ENCODE assay signal across 14 cellular contexts in genomic region chr1:204083491-204083890, GRCh38. TPM values are rescaled to one million over a fixed set of nuclear protein-coding genes. Genes with fewer than 3 reads are reported as not detected.
A peak's percentile ranks its signal among the peaks of the same experiment; 100 is the strongest.
DNase-seq lines count a peak whose midpoint lies in the region; ATAC-seq and TF ChIP-seq lines count a peak whose summit lies in the region.
"Had no signal": no experiment of that assay in that cellular context is flagged by ENCODE, and none has a peak within 500 bp of the region (broad histone marks: within the 10 kb centered on the region; RNA-seq: fewer than 3 reads in every experiment).

No MANE protein-coding gene starts in this region.

- peaks cover 74% of the 10 kb centered on the region for H3K4me1 Mint-ChIP-seq in nephron
- peaks cover 50 to 65% of the 10 kb centered on the region in 2 donors for H3K4me1 Mint-ChIP-seq in natural killer cell

- H3K36me3 Mint-ChIP-seq in nephron (ENCODE audit: low read depth): no peaks in the 10 kb centered on the region
- H3K36me3 Mint-ChIP-seq in natural killer cell: no peaks in the 10 kb centered on the region
- H3K36me3 Mint-ChIP-seq: activated naive CD8-positive, alpha-beta T cell treated with anti-CD3 and anti-CD28 coated beads, Interleukin-2, amount 10 ng/mL, durations not matched to agents 7 days and 5 days had no signal

- no peak for TF ChIP-seq CTCF in coronary artery (IDR thresholded peaks at IDR 0.05)
- no peak for TF ChIP-seq CTCF in nephron (IDR thresholded peaks at IDR 0.05; ENCODE audit: unreplicated experiment in 3 of 3)
- TF ChIP-seq CTCF in tibial artery (IDR thresholded peaks at IDR 0.05): no peak
- no peak for TF ChIP-seq CTCF in natural killer cell (IDR thresholded peaks at IDR 0.05)

- H3K36me3 ChIP-seq in NT2/D1 (ENCODE audit: insufficient read depth, insufficient read length, low read length): peaks cover 4% of the 10 kb centered on the region
- no peaks in the 10 kb centered on the region for H3K36me3 ChIP-seq in tibial artery

- H3K4me3 ChIP-seq in NT2/D1 (ENCODE audit: insufficient read length, low read depth): no peak overlapping the region
- no peak overlapping the region for H3K4me3 ChIP-seq in coronary artery
- H3K4me3 ChIP-seq in tibial artery: no peak overlapping the region
- H3K4me3 ChIP-seq: smooth muscle cell had no signal

- H3K9me3 Mint-ChIP-seq in nephron: no peaks in the 10 kb centered on the region
- H3K9me3 Mint-ChIP-seq in natural killer cell: no peaks in the 10 kb centered on the region
- H3K9me3 Mint-ChIP-seq: activated naive CD8-positive, alpha-beta T cell treated with anti-CD3 and anti-CD28 coated beads, Interleukin-2, amount 10 ng/mL, durations not matched to agents 7 days and 5 days; stimulated activated naive CD8-positive, alpha-beta T cell treated with anti-CD3 and anti-CD28 coated beads, Interleukin-15, Interleukin-2, amounts not matched to agents 100 ng/mL and 50 ng/mL, for 24 hours had no signal

- no peaks in the 10 kb centered on the region for H3K27me3 ChIP-seq in NT2/D1 (ENCODE audit: insufficient read depth, insufficient read length)
- H3K27me3 ChIP-seq in tibial artery: no peaks in the 10 kb centered on the region

- H3K9me3 ChIP-seq in NT2/D1 (ENCODE audit: insufficient read depth, low read length) (no peaks in the 10 kb centered on the region), tibial artery (no peaks in the 10 kb centered on the region)

- intact Hi-C loops in tibial artery (cut with DNase I; ENCODE audit: low total_unique reads) (no loop called here), natural killer cell (cut with micrococcal nuclease) (no loop called here)

- DNase-seq in NT2/D1 (ENCODE audit: low read depth, low spot score) (no peak), coronary artery (ENCODE audit: low spot score) (no peak), tibial artery (no peak), natural killer cell (no peak), DMS 273 (lab: John Stamatoyannopoulos, UW; ENCODE audit: unreplicated experiment) (no peak), C1 segment of cervical spinal cord (lab: John Stamatoyannopoulos, UW) (no peak)
- DNase-seq: activated CD4-positive, CD25-positive, alpha-beta regulatory T cell treated with anti-CD3 and anti-CD28 coated beads, Interleukin-2, amount 50 U/mL, for 72 hours; activated CD8-positive, alpha-beta memory T cell treated with anti-CD3 and anti-CD28 coated beads, Interleukin-2, amount 50 U/mL, for 4 hours; activated naive CD8-positive, alpha-beta T cell treated with anti-CD3 and anti-CD28 coated beads, Interleukin-2, amount 10 ng/mL, durations not matched to agents 7 days and 5 days; HCEC 1CT had no signal

- H3K27me3 Mint-ChIP-seq in nephron (ENCODE audit: low read depth) (no peaks in the 10 kb centered on the region), natural killer cell (ENCODE audit: low read depth in 2 of 2) (no peaks in the 10 kb centered on the region)

- ATAC-seq in natural killer cell (no peak), GM18870 (IDR thresholded peaks at IDR 0.05; ENCODE audit: unreplicated experiment) (no peak)

- peak overlapping the region; percentile 89 to 94 (median 90) for H3K27ac Mint-ChIP-seq in nephron
- peak overlapping the region in 1 of 2 donors; percentile 74 for H3K27ac Mint-ChIP-seq in natural killer cell
- H3K27ac Mint-ChIP-seq: activated naive CD8-positive, alpha-beta T cell treated with anti-CD3 and anti-CD28 coated beads, Interleukin-2, amount 10 ng/mL, durations not matched to agents 7 days and 5 days; stimulated activated naive CD8-positive, alpha-beta T cell treated with anti-CD3 and anti-CD28 coated beads, Interleukin-15, Interleukin-2, amounts not matched to agents 100 ng/mL and 50 ng/mL, for 24 hours had no signal

- H3K27ac ChIP-seq in coronary artery: peak overlapping the region; percentile 80 to 91
- peak overlapping the region; percentile 89 to 95 for H3K27ac ChIP-seq in tibial artery

- H3K9ac ChIP-seq in NT2/D1 (ENCODE audit: insufficient read length, low read depth): peak overlapping the region; percentile 14

- no peak overlapping the region for H3K4me3 Mint-ChIP-seq in nephron
- H3K4me3 Mint-ChIP-seq in natural killer cell: no peak overlapping the region
- H3K4me3 Mint-ChIP-seq: activated naive CD8-positive, alpha-beta T cell treated with anti-CD3 and anti-CD28 coated beads, Interleukin-2, amount 10 ng/mL, durations not matched to agents 7 days and 5 days; stimulated activated naive CD8-positive, alpha-beta T cell treated with anti-CD3 and anti-CD28 coated beads, Interleukin-15, Interleukin-2, amounts not matched to agents 100 ng/mL and 50 ng/mL, for 24 hours had no signal

- H3K4me1 ChIP-seq in NT2/D1 (ENCODE audit: insufficient read depth, insufficient read length) (peaks cover 50% of the 10 kb centered on the region), tibial artery (peaks cover 5 to 100% (median 97%) of the 10 kb centered on the region in 4 donors)

RNA-seq across cellular contexts. Expression of gene SOX13, which starts 10.6 kb away (rescaled TPM):
- total RNA-seq in natural killer cell: 10 to 100 TPM; 27.3 to 44.7 (median 41.4) TPM
